Comparison of ENCODE assay signal across 31 cellular contexts in the genomic region with DNA sequence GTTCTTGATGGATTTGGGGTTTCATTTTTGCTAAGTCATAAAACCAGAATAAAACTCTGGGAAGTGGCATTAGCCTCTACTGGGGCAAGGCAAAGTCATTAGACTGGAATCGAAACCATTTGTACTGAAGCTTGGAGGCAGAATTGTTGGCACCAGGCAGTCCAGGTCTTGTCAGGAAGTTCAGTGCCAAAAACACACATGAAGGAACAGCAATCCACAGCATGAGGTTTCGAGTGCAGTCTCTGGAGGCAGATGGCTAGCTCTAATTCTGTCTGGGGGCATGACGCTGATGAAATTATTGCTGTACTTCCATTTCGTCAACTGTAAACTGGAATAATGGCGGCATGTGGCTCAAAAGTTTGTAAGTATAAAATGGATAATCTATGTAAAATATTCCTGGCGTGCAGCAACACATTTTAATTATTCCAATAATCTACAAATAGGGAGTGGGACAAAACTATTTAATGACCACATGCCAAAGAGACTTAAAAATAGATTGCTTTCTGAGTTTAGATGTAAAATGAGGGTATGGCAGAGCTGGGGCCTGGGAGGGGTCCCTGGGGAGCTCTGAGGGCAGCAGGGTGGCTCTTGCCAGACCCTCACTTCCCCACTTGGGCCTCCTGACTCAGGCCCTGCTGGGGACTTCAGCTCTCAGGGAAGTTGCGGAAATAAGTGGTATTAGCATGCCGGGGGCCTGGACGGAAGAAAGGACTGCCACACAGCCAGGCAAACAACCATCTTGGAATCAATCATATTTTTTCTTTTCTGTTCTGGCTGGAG.
"Had no signal": no experiment of that assay in that cellular context is flagged by ENCODE, and none has a peak within 500 bp of the region (broad histone marks: within the 10 kb centered on the region; RNA-seq: fewer than 3 reads in every experiment).

No MANE protein-coding gene starts in this region.

- H3K27ac ChIP-seq: adrenal gland, body of pancreas, lower lobe of right lung, tibial artery, WERI-Rb-1 had no signal

- DNase-seq: activated CD4-positive, alpha-beta T cell treated with anti-CD3 and anti-CD28 coated beads for 48 hours; activated CD4-positive, alpha-beta T cell treated with anti-CD3 and anti-CD28 coated beads, Interleukin-2, amount 50 U/mL, for 48 hours; activated CD8-positive, alpha-beta memory T cell treated with anti-CD3 and anti-CD28 coated beads for 24 hours; activated effector memory CD4-positive, alpha-beta T cell treated with anti-CD3 and anti-CD28 coated beads, Interleukin-2, amount 50 U/mL, for 16 hours; activated naive CD4-positive, alpha-beta T cell treated with anti-CD3 and anti-CD28 coated beads for 36 hours; activated naive CD8-positive, alpha-beta T cell treated with anti-CD3 and anti-CD28 coated beads for 36 hours; activated T-cell treated with anti-CD3 and anti-CD28 coated beads, Interleukin-2, amount 50 U/mL, for 1 hour; adrenal gland; aorta; body of pancreas; cortex of kidney; effector memory CD8-positive, alpha-beta T cell; erythroblast; head of caudate nucleus; hippocampal formation; left colon; lower lobe of right lung; mesenchymal stem cell; small intestine; stimulated activated CD4-positive, alpha-beta T cell treated with anti-CD3 and anti-CD28 coated beads, Interleukin-4, amount 100 ng/mL, for 24 hours; stimulated activated naive CD8-positive, alpha-beta T cell treated with anti-CD3 and anti-CD28 coated beads, Interleukin-15, amount 100 ng/mL, for 72 hours; T-helper 9 cell; tibial artery; WERI-Rb-1 had no signal

- ATAC-seq: activated CD4-positive, CD25-positive, alpha-beta regulatory T cell treated with anti-CD3 and anti-CD28 coated beads, Interleukin-2, amount 50 U/mL, for 24 hours; body of pancreas; effector memory CD8-positive, alpha-beta T cell; left colon; lower lobe of right lung; natural killer cell treated with Interleukin-12 subunit alpha and Interleukin-12 subunit beta and Interleukin-15 and Interleukin-18, amount 100 ng/mL, for 72 hours; sciatic nerve; stimulated activated memory B cell treated with anti-CD40 and anti-IgM and Interleukin-4, amounts not matched to agents 10 μg/mL and 1 μg/mL and 100 μg/mL, for 72 hours; stimulated activated naive CD8-positive, alpha-beta T cell treated with anti-CD3 and anti-CD28 coated beads, Interleukin-15, amount 100 ng/mL, for 72 hours had no signal

- H3K9me3 ChIP-seq: adrenal gland, body of pancreas, lower lobe of right lung, tibial artery had no signal

- FAIRE-seq: keratinocyte, small intestine, TTC549 had no signal

- H3K4me3 ChIP-seq: adrenal gland, body of pancreas, cardiac muscle cell, lower lobe of right lung, tibial artery had no signal

- H3K27me3 ChIP-seq: adrenal gland, body of pancreas, cardiac muscle cell, tibial artery had no signal
